ENCODE assay signal across 27 cellular contexts in the genomic region with DNA sequence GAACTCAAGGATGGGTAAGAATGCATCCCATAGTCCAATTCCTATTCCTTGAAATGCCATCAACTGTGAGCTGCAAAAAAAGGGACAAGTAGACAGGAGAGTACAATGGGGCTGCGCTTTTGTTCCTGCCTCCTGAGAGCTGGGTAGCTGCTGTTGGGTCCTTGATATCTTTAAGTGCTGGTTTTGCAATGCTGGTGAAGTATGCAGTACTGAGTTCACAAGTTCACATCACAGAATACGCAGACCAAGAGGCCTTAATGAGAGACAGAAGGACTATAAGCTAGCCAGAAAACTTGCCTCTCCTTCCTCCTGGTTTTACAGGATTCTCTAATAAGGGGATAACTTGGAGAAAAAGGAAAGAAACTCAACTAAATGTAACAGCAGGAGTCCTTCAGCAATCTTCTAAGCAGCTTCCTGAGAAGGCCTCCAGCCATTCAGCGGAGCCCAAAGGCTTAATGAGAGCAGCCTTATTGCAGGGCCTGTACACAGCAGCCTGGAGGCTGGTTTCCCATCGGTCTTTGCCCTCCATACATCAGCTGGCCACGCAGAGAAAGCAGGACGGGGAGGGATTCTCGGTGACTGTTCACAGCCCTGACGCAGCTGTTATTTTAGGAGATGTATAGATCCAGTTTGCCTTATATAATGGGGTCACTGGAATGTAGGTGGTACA.
DNase-seq lines count a peak whose midpoint lies in the region; ATAC-seq and TF ChIP-seq lines count a peak whose summit lies in the region.
"Had no signal": no experiment of that assay in that cellular context is flagged by ENCODE, and none has a peak within 500 bp of the region (broad histone marks: within the 10 kb centered on the region; RNA-seq: fewer than 3 reads in every experiment).

No MANE protein-coding gene starts in this region.

- H3K36me3 Mint-ChIP-seq in WTC11 = no peaks in the 10 kb centered on the region
- H3K36me3 Mint-ChIP-seq in CD4-positive, alpha-beta memory T cell = no peaks in the 10 kb centered on the region
- H3K36me3 Mint-ChIP-seq: activated CD8-positive, alpha-beta memory T cell treated with anti-CD3 and anti-CD28 coated beads, Interleukin-2, amount 10 ng/mL, durations not matched to agents 7 days and 5 days had no signal

- TF ChIP-seq CTCF in WTC11 (IDR thresholded peaks at IDR 0.05) = no peak
- TF ChIP-seq CTCF in fibroblast of villous mesenchyme (IDR thresholded peaks at IDR 0.05; ENCODE audit: insufficient read depth, low read depth, low read length) = no peak
- TF ChIP-seq CTCF in mammary epithelial cell (conservative IDR thresholded peaks at IDR 0.05 in 1 of 2, IDR thresholded peaks at IDR 0.05 in 1 of 2; ENCODE audit: extremely low read depth in 1 of 2, insufficient read depth in 1 of 2, low read depth in 1 of 2, low read length in 2 of 2) = no peak

- peaks cover 9% of the 10 kb centered on the region for H3K4me1 Mint-ChIP-seq in WTC11
- H3K4me1 Mint-ChIP-seq in CD4-positive, alpha-beta memory T cell = no peaks in the 10 kb centered on the region
- H3K4me1 Mint-ChIP-seq: activated CD8-positive, alpha-beta memory T cell treated with anti-CD3 and anti-CD28 coated beads, Interleukin-2, amount 10 ng/mL, durations not matched to agents 7 days and 5 days; activated naive CD8-positive, alpha-beta T cell treated with anti-CD3 and anti-CD28 coated beads, Interleukin-2, amount 50 U/mL, for 24 hours; B cell; central memory CD8-positive, alpha-beta T cell; stimulated activated naive CD8-positive, alpha-beta T cell treated with anti-CD3 and anti-CD28 coated beads, Interleukin-15, amount 100 ng/mL, for 72 hours had no signal

- H3K27me3 Mint-ChIP-seq in WTC11 (ENCODE audit: low read depth) = no peaks in the 10 kb centered on the region
- peaks cover 5 to 12% of the 10 kb centered on the region in 2 donors for H3K27me3 Mint-ChIP-seq in CD4-positive, alpha-beta memory T cell

- H3K9me3 Mint-ChIP-seq in WTC11 = peaks cover 3% of the 10 kb centered on the region; the same call in 1 of the 2 replicates
- H3K9me3 Mint-ChIP-seq in CD4-positive, alpha-beta memory T cell = no peaks in the 10 kb centered on the region
- H3K9me3 Mint-ChIP-seq: activated naive CD8-positive, alpha-beta T cell treated with anti-CD3 and anti-CD28 coated beads, Interleukin-2, amount 50 U/mL, for 24 hours; activated T-helper 2 cell treated with anti-CD3 and anti-CD28 coated beads, Interferon-gamma antibody, Interleukin-2, Interleukin-4, amounts not matched to agents 10 μg/mL and 5 μg/mL and 100 μg/mL, durations not matched to agents 14 hours and 24 hours and 36 hours; central memory CD8-positive, alpha-beta T cell; HFFc6; stimulated activated naive CD8-positive, alpha-beta T cell treated with anti-CD3 and anti-CD28 coated beads, Interleukin-15, amount 100 ng/mL, for 72 hours had no signal

- CTCF ChIA-PET in WTC11 (lab: Charles Lee) = no interaction called here
- CTCF ChIA-PET in CD4-positive, alpha-beta memory T cell (lab: Charles Lee; ENCODE audit: partially characterized antibody) = no interaction called here
- CTCF ChIA-PET in mammary epithelial cell (lab: Charles Lee; ENCODE audit: low non-redundant PET) = interaction anchor here (0.6 kb wide), 1 partner anchor 246 kb away, joined by 7 read pairs; no protein-coding TSS in a partner anchor

- H3K4me2 ChIP-seq in mammary epithelial cell (ENCODE audit: insufficient read depth, low read depth, low read length) = no peak overlapping the region
- H3K4me2 ChIP-seq: SK-N-SH had no signal

- H3K4me3 ChIP-seq in fibroblast of villous mesenchyme (ENCODE audit: low read depth, low read length) (no peak overlapping the region), mammary epithelial cell (replicated peaks in 1 of 3; ENCODE audit: insufficient read depth in 1 of 3, low read depth in 2 of 3, low read length in 3 of 3) (no peak overlapping the region)
- H3K4me3 ChIP-seq in CD4-positive, alpha-beta memory T cell (ENCODE audit: low read length in 2 of 2) = no peak overlapping the region

- 81% methylated on average over 7 of the region's 8 CpGs for WGBS in mammary epithelial cell (ENCODE audit: low coverage, missing lambda C conversion rate)

- no TSS peak for BruUV-seq in mammary epithelial cell (replicated peaks; lab: Mats Ljungman, UMichigan)

- H3K27me3 ChIP-seq in CD4-positive, alpha-beta memory T cell (ENCODE audit: insufficient read depth, low read length) = no peaks in the 10 kb centered on the region
- H3K27me3 ChIP-seq in mammary epithelial cell (ENCODE audit: insufficient read depth, low read length) = no peaks in the 10 kb centered on the region

- H3K4me1 ChIP-seq in CD4-positive, alpha-beta memory T cell (ENCODE audit: insufficient read depth, low read length) = no peaks in the 10 kb centered on the region
- peaks cover 25% of the 10 kb centered on the region for H3K4me1 ChIP-seq in mammary epithelial cell (ENCODE audit: insufficient read depth, low read length)
- H3K4me1 ChIP-seq: parathyroid adenoma had no signal

- no peak overlapping the region for H2AFZ ChIP-seq in mammary epithelial cell (ENCODE audit: low read depth, low read length)
- H2AFZ ChIP-seq: parathyroid adenoma had no signal

- peak; percentile 57 for ATAC-seq in WTC11
- ATAC-seq: activated CD4-positive, CD25-positive, alpha-beta regulatory T cell treated with anti-CD3 and anti-CD28 coated beads, Interleukin-2, amount 50 U/mL, for 24 hours; activated CD8-positive, alpha-beta memory T cell treated with anti-CD3 and anti-CD28 coated beads, Interleukin-2, amount 10 ng/mL, durations not matched to agents 7 days and 5 days; activated naive CD8-positive, alpha-beta T cell treated with anti-CD3 and anti-CD28 coated beads, Interleukin-2, amount 50 U/mL, for 24 hours; left lobe of liver; stimulated activated naive CD8-positive, alpha-beta T cell treated with anti-CD3 and anti-CD28 coated beads, Interleukin-15, amount 100 ng/mL, for 72 hours had no signal

- no peak overlapping the region for H3K4me3 Mint-ChIP-seq in WTC11
- H3K4me3 Mint-ChIP-seq in CD4-positive, alpha-beta memory T cell = no peak overlapping the region
- H3K4me3 Mint-ChIP-seq: activated CD8-positive, alpha-beta memory T cell treated with anti-CD3 and anti-CD28 coated beads, Interleukin-2, amount 10 ng/mL, durations not matched to agents 7 days and 5 days; activated naive CD8-positive, alpha-beta T cell treated with anti-CD3 and anti-CD28 coated beads, Interleukin-2, amount 50 U/mL, for 24 hours; B cell; central memory CD8-positive, alpha-beta T cell; HFFc6; stimulated activated naive CD8-positive, alpha-beta T cell treated with anti-CD3 and anti-CD28 coated beads, Interleukin-15, amount 100 ng/mL, for 72 hours had no signal

- no peaks in the 10 kb centered on the region for H3K9me3 ChIP-seq in CD4-positive, alpha-beta memory T cell (ENCODE audit: control insufficient read depth in 1 of 2, low read length in 2 of 2)
- H3K9me3 ChIP-seq in mammary epithelial cell (replicated peaks; ENCODE audit: insufficient read depth, low read length) = no peaks in the 10 kb centered on the region
- H3K9me3 ChIP-seq: SK-N-SH had no signal

- no peaks in the 10 kb centered on the region for H3K79me2 ChIP-seq in mammary epithelial cell (ENCODE audit: insufficient read depth, low read length)
- H3K79me2 ChIP-seq: parathyroid adenoma had no signal

- in situ Hi-C loops in mammary epithelial cell (cut with MboI; ENCODE audit: low sequenced_read_pairs in 2 of 2) = no loop called here

- H3K27ac Mint-ChIP-seq in WTC11 = no peak overlapping the region
- H3K27ac Mint-ChIP-seq in CD4-positive, alpha-beta memory T cell = no peak overlapping the region
- H3K27ac Mint-ChIP-seq: activated CD8-positive, alpha-beta memory T cell treated with anti-CD3 and anti-CD28 coated beads, Interleukin-2, amount 10 ng/mL, durations not matched to agents 7 days and 5 days; activated naive CD8-positive, alpha-beta T cell treated with anti-CD3 and anti-CD28 coated beads, Interleukin-2, amount 50 U/mL, for 24 hours; activated T-helper 2 cell treated with anti-CD3 and anti-CD28 coated beads, Interferon-gamma antibody, Interleukin-2, Interleukin-4, amounts not matched to agents 10 μg/mL and 5 μg/mL and 100 μg/mL, durations not matched to agents 14 hours and 24 hours and 36 hours; B cell; HFFc6; stimulated activated naive CD8-positive, alpha-beta T cell treated with anti-CD3 and anti-CD28 coated beads, Interleukin-15, amount 100 ng/mL, for 72 hours had no signal

- DNase-seq in ELF-1 (ENCODE audit: low read depth, low spot score) (peak; percentile 30), WTC11 (ENCODE audit: low spot score) (no peak), fibroblast of villous mesenchyme (ENCODE audit: low read depth) (peak; percentile 68), retina (peak; percentile 61), mammary epithelial cell (no peak), DMS114 treated with DMSO at 0.1 percent for 48 hours (lab: John Stamatoyannopoulos, UW; ENCODE audit: unreplicated experiment) (no peak), glomerular visceral epithelial cell (ENCODE audit: extremely low spot score) (no peak)
- DNase-seq in CD4-positive, alpha-beta memory T cell = no peak
- DNase-seq: activated CD8-positive, alpha-beta memory T cell treated with anti-CD3 and anti-CD28 coated beads, Interleukin-2, amount 10 ng/mL, durations not matched to agents 7 days and 5 days; activated naive CD8-positive, alpha-beta T cell treated with anti-CD3 and anti-CD28 coated beads, Interleukin-2, amount 50 U/mL, for 24 hours; Calu3; effector memory CD4-positive, alpha-beta T cell; GDM1; HFFc6; KBM-7; NCI-H1930; NCI-H526; OCI-M1; SK-N-SH; stimulated activated CD4-positive, alpha-beta T cell treated with anti-CD3 and anti-CD28 coated beads, Interleukin-1b, Interleukin-23, amount 100 ng/mL, for 48 hours; stimulated activated naive CD8-positive, alpha-beta T cell treated with anti-CD3 and anti-CD28 coated beads, Interleukin-15, amount 100 ng/mL, for 72 hours had no signal

- dilution Hi-C loops in mammary epithelial cell (cut with HindIII; ENCODE audit: low sequenced_read_pairs) = loop anchor here (5.0 kb wide), 1 partner anchor 76 kb away; no protein-coding TSS in a partner anchor

- POLR2A ChIA-PET in WTC11 (lab: Charles Lee) = no interaction called here
- POLR2A ChIA-PET in CD4-positive, alpha-beta memory T cell (lab: Charles Lee; ENCODE audit: partially characterized antibody) = no interaction called here

- intact Hi-C loops in CD4-positive, alpha-beta memory T cell (cut with micrococcal nuclease) = no loop called here
- intact Hi-C loops in mammary epithelial cell (cut with micrococcal nuclease) = no loop called here

- no peaks in the 10 kb centered on the region for H4K20me1 ChIP-seq in mammary epithelial cell (ENCODE audit: insufficient read depth, low read length)

- H3K9ac ChIP-seq in mammary epithelial cell (ENCODE audit: insufficient read depth, low read length) = no peak overlapping the region
- H3K9ac ChIP-seq: parathyroid adenoma, SK-N-SH had no signal

- no peaks in the 10 kb centered on the region for H3K36me3 ChIP-seq in CD4-positive, alpha-beta memory T cell (ENCODE audit: insufficient read depth, low read length)
- no peaks in the 10 kb centered on the region for H3K36me3 ChIP-seq in mammary epithelial cell (ENCODE audit: insufficient read depth, low read length)

- no peak overlapping the region for H3K27ac ChIP-seq in CD4-positive, alpha-beta memory T cell (ENCODE audit: low read depth, low read length)
- no peak overlapping the region for H3K27ac ChIP-seq in mammary epithelial cell (ENCODE audit: insufficient read depth, low read depth, low read length)
- H3K27ac ChIP-seq: parathyroid adenoma had no signal

TF ChIP-seq in WTC11, 78 proteins besides CTCF, POLR2A, EP300 and RAD21 (continues in another document):
- TF ChIP-seq FOXK1 (CRISPR knock-in tag; IDR thresholded peaks at IDR 0.05) = no peak

Comparison
In these comparisons a context has a peak if more than half of its experiments do, and no peak if none do; other contexts are left out.
1. DNase-seq: peak in ELF-1 (single experiment), fibroblast of villous mesenchyme (single experiment) and retina (single experiment); none in WTC11 (single experiment), CD4-positive, alpha-beta memory T cell (0 of 5), mammary epithelial cell (single experiment), DMS114 treated with DMSO at 0.1 percent for 48 hours (single experiment) and glomerular visceral epithelial cell (single experiment).